5 cellular contexts compared by ENCODE assay signal in genomic region chr17:19145471-19145870, GRCh38. TPM values are rescaled to one million over a fixed set of nuclear protein-coding genes. Genes with fewer than 3 reads are reported as not detected.
"Had no signal": no experiment of that assay in that cellular context is flagged by ENCODE, and none has a peak within 500 bp of the region (broad histone marks: within the 10 kb centered on the region; RNA-seq: fewer than 3 reads in every experiment).

No MANE protein-coding gene starts in this region.

RNA-seq across cellular contexts. Expression of gene GRAPL, which starts 18.1 kb away (rescaled TPM):
- total RNA-seq: PC-3, RPMI7951, SJSA1, SK-MEL-5 had no signal
- polyA plus RNA-seq: SK-N-SH had no signal
